31 cellular contexts compared by ENCODE assay signal in genomic region chr10:92915892-92916291, GRCh38.
"Had no signal": no experiment of that assay in that cellular context is flagged by ENCODE, and none has a peak within 500 bp of the region (broad histone marks: within the 10 kb centered on the region; RNA-seq: fewer than 3 reads in every experiment).

No MANE protein-coding gene starts in this region.

- H3K4me3 ChIP-seq: adrenal gland, body of pancreas, esophagus squamous epithelium had no signal

- H3K9me3 ChIP-seq: adrenal gland, body of pancreas had no signal

- ATAC-seq: activated CD4-positive, alpha-beta T cell treated with anti-CD3 and anti-CD28 coated beads for 36 hours; activated CD8-positive, alpha-beta memory T cell treated with anti-CD3 and anti-CD28 coated beads, Interleukin-2, amount 10 ng/mL, durations not matched to agents 7 days and 5 days; activated CD8-positive, alpha-beta T cell treated with anti-CD3 and anti-CD28 coated beads, Interleukin-2, amount 10 ng/mL, durations not matched to agents 7 days and 5 days; activated naive CD8-positive, alpha-beta T cell treated with anti-CD3 and anti-CD28 coated beads, Interleukin-2, amount 50 U/mL, for 24 hours; body of pancreas; effector memory CD8-positive, alpha-beta T cell had no signal

- H3K4me1 ChIP-seq: body of pancreas, esophagus squamous epithelium had no signal

- H3K27me3 ChIP-seq: adrenal gland, body of pancreas, esophagus squamous epithelium had no signal

- H3K27ac ChIP-seq: adrenal gland, body of pancreas, epithelial cell of prostate, esophagus squamous epithelium had no signal

- DNase-seq: activated CD4-positive, alpha-beta memory T cell treated with anti-CD3 and anti-CD28 coated beads for 36 hours; activated CD4-positive, alpha-beta T cell treated with anti-CD3 and anti-CD28 coated beads for 36 hours; activated CD4-positive, alpha-beta T cell treated with anti-CD3 and anti-CD28 coated beads, Interleukin-2, amount 10 ng/mL, durations not matched to agents 24 days and 14 days; activated CD4-positive, CD25-positive, alpha-beta regulatory T cell; activated CD4-positive, CD25-positive, alpha-beta regulatory T cell treated with anti-CD3 and anti-CD28 coated beads, Interleukin-2, amount 50 U/mL, for 72 hours; activated CD8-positive, alpha-beta memory T cell treated with anti-CD3 and anti-CD28 coated beads, Interleukin-2, amount 10 ng/mL, durations not matched to agents 7 days and 5 days; activated CD8-positive, alpha-beta memory T cell treated with anti-CD3 and anti-CD28 coated beads, Interleukin-2, amount 50 U/mL, for 4 hours; activated CD8-positive, alpha-beta T cell treated with anti-CD3 and anti-CD28 coated beads, Interleukin-2, amount 10 ng/mL, durations not matched to agents 7 days and 5 days; activated effector memory CD4-positive, alpha-beta T cell treated with anti-CD3 and anti-CD28 coated beads, Interleukin-2, amount 50 U/mL, for 16 hours; activated naive CD4-positive, alpha-beta T cell treated with anti-CD3 and anti-CD28 coated beads for 36 hours; activated naive CD8-positive, alpha-beta T cell treated with anti-CD3 and anti-CD28 coated beads for 36 hours; activated naive CD8-positive, alpha-beta T cell treated with anti-CD3 and anti-CD28 coated beads, Interleukin-2, amount 50 U/mL, for 24 hours; activated T-cell treated with anti-CD3 and anti-CD28 coated beads, Interleukin-2, amount 50 U/mL, for 1 hour; activated T-cell treated with anti-CD3 and anti-CD28 coated beads, Interleukin-2, amount 50 U/mL, for 48 hours; adrenal gland; amygdala; aorta; body of pancreas; caudate nucleus; cortex of kidney; dermis blood vessel endothelial cell; effector CD4-positive, alpha-beta T cell; effector memory CD8-positive, alpha-beta T cell; esophagus squamous epithelium; foreskin melanocyte; head of caudate nucleus; T-helper 2 cell had no signal

- FAIRE-seq: colon, endometrium, endothelial cell of umbilical vein had no signal

- H3K36me3 ChIP-seq: adrenal gland had no signal
